ENCODE assay signal across 1 cellular context in the genomic region with DNA sequence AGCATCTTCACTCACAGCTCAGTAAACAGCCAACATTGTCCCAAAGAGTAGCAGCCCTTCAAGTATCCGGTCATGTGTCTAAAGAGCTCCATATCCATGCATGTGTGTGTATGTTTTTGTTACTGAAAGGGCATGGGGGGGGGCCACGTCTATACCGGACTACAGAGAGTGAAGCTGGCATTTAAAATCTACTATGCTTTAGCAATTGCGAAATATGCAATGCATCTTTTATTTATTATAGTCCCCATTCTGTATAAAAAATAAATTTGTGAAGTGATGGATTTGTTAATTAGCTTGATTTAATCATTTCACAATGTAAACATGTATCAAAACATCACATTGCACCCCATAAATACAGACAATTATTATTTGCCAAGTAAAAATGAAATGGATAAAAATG.
TF ChIP-seq lines count a peak whose summit lies in the region.

No MANE protein-coding gene starts in this region.

TF ChIP-seq in HepG2, 621 proteins besides CTCF, POLR2A, EP300 and RAD21:
- TF ChIP-seq, protein P1, sequence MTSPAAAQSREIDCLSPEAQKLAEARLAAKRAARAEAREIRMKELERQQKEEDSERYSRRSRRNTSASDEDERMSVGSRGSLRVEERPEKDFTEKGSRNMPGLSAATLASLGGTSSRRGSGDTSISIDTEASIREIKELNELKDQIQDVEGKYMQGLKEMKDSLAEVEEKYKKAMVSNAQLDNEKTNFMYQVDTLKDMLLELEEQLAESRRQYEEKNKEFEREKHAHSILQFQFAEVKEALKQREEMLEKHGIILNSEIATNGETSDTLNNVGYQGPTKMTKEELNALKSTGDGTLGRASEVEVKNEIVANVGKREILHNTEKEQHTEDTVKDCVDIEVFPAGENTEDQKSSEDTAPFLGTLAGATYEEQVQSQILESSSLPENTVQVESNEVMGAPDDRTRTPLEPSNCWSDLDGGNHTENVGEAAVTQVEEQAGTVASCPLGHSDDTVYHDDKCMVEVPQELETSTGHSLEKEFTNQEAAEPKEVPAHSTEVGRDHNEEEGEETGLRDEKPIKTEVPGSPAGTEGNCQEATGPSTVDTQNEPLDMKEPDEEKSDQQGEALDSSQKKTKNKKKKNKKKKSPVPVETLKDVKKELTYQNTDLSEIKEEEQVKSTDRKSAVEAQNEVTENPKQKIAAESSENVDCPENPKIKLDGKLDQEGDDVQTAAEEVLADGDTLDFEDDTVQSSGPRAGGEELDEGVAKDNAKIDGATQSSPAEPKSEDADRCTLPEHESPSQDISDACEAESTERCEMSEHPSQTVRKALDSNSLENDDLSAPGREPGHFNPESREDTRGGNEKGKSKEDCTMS (CRISPR knock-in tag; conservative IDR thresholded peaks at IDR 0.05) = no peak
- TF ChIP-seq ZMYM2 (CRISPR knock-in tag; IDR thresholded peaks at IDR 0.05) (no peak), RFX3 (CRISPR knock-in tag; IDR thresholded peaks at IDR 0.05) (no peak), SMARCE1 (IDR thresholded peaks at IDR 0.05; ENCODE audit: borderline replicate concordance) (no peak), CEBPB (IDR thresholded peaks at IDR 0.05; ENCODE audit: borderline replicate concordance, low read depth, low read length) (peak; percentile 69), SAP130 (CRISPR knock-in tag; IDR thresholded peaks at IDR 0.05; ENCODE audit: low read depth) (no peak)
- TF ChIP-seq, protein P2, sequence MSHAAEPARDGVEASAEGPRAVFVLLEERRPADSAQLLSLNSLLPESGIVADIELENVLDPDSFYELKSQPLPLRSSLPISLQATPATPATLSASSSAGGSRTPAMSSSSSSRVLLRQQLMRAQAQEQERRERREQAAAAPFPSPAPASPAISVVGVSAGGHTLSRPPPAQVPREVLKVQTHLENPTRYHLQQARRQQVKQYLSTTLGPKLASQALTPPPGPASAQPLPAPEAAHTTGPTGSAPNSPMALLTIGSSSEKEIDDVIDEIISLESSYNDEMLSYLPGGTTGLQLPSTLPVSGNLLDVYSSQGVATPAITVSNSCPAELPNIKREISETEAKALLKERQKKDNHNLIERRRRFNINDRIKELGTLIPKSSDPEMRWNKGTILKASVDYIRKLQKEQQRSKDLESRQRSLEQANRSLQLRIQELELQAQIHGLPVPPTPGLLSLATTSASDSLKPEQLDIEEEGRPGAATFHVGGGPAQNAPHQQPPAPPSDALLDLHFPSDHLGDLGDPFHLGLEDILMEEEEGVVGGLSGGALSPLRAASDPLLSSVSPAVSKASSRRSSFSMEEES (CRISPR knock-in tag; IDR thresholded peaks at IDR 0.05) = no peak
